21 cellular contexts compared by ENCODE assay signal in the genomic region with DNA sequence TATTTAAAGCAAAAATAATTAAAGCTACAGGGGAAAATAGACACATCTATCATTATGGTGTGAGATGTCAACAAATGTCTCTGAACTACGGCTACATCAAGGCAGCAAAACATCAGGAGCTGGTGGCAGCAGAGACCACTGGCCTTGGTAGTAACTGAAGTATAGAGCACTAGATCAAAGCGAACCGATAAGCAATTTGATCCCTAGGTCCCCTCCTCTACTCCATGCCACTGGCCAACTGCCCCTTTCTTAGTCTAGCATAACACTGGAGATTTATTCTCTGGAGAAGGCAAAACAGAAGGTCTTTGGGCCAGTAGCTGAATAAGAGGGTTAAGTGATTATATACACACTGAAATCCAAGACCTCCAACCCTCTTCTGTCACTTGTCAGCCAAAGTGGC. TPM values are rescaled to one million over a fixed set of nuclear protein-coding genes. Genes with fewer than 3 reads are reported as not detected.
DNase-seq lines count a peak whose midpoint lies in the region; ATAC-seq, FAIRE-seq and TF ChIP-seq lines count a peak whose summit lies in the region.
"Had no signal": no experiment of that assay in that cellular context is flagged by ENCODE, and none has a peak within 500 bp of the region (broad histone marks: within the 10 kb centered on the region; RNA-seq: fewer than 3 reads in every experiment).

No MANE protein-coding gene starts in this region.

- peaks cover 8% of the 10 kb centered on the region for H3K9me3 ChIP-seq in WERI-Rb-1 (ENCODE audit: severe bottlenecking)
- no peaks in the 10 kb centered on the region for H3K9me3 ChIP-seq in CD8-positive, alpha-beta T cell (ENCODE audit: low read length)
- H3K9me3 ChIP-seq: HAP-1 had no signal

- CTCF ChIA-PET in CD8-positive, alpha-beta T cell (lab: Charles Lee) = interaction anchor here (1.0 to 1.6 kb wide), 2 partner anchors 16 to 151 kb away, joined by 3 to 7 read pairs; no protein-coding TSS in a partner anchor

- DNase-seq in natural killer cell treated with Interleukin-12 subunit alpha and Interleukin-12 subunit beta and Interleukin-15 and Interleukin-18, amount 100 ng/mL, for 72 hours (ENCODE audit: low spot score) = peak; percentile 34
- DNase-seq in natural killer cell (no peak), WERI-Rb-1 (peak; percentile 35), iPS-NIHi7 (ENCODE audit: extremely low spot score) (peak; percentile 4), osteocyte (ENCODE audit: extremely low spot score, unreplicated experiment) (peak; percentile 13), urothelium cell line (ENCODE audit: low spot score) (no peak)
- no peak for DNase-seq in CD8-positive, alpha-beta T cell
- DNase-seq: Calu3; CD4-positive, alpha-beta T cell; COR-L47; DMS153; DND-41; GOT3; HFFc6 had no signal

- no peak overlapping the region for H3K27ac ChIP-seq in WERI-Rb-1
- no peak overlapping the region for H3K27ac ChIP-seq in CD8-positive, alpha-beta T cell (ENCODE audit: low read depth, low read length)
- H3K27ac ChIP-seq: BLaER1, C4-2B had no signal

- H3K4me1 ChIP-seq in CD8-positive, alpha-beta T cell (ENCODE audit: insufficient read depth, low read length) = no peaks in the 10 kb centered on the region
- H3K4me1 ChIP-seq: BLaER1, HAP-1 had no signal

- ATAC-seq in natural killer cell treated with Interleukin-12 subunit alpha and Interleukin-12 subunit beta and Interleukin-15 and Interleukin-18, amount 100 ng/mL, for 72 hours = no peak
- ATAC-seq in natural killer cell = no peak
- ATAC-seq in CD8-positive, alpha-beta T cell = no peak

- peaks cover 3% of the 10 kb centered on the region for H3K36me3 Mint-ChIP-seq in natural killer cell treated with Interleukin-12 subunit alpha and Interleukin-12 subunit beta and Interleukin-15 and Interleukin-18, amount 100 ng/mL, for 72 hours
- H3K36me3 Mint-ChIP-seq in natural killer cell (no peaks in the 10 kb centered on the region), osteocyte (ENCODE audit: unreplicated experiment) (peaks cover 4% of the 10 kb centered on the region)
- H3K36me3 Mint-ChIP-seq in CD8-positive, alpha-beta T cell = no peaks in the 10 kb centered on the region

- no peak overlapping the region for H3K27ac Mint-ChIP-seq in natural killer cell treated with Interleukin-12 subunit alpha and Interleukin-12 subunit beta and Interleukin-15 and Interleukin-18, amount 100 ng/mL, for 72 hours
- H3K27ac Mint-ChIP-seq in natural killer cell (no peak overlapping the region), osteocyte (ENCODE audit: unreplicated experiment) (no peak overlapping the region)
- H3K27ac Mint-ChIP-seq in CD8-positive, alpha-beta T cell = no peak overlapping the region
- H3K27ac Mint-ChIP-seq: B cell; CD4-positive, alpha-beta T cell; HFFc6 had no signal

- no peaks in the 10 kb centered on the region for H3K27me3 ChIP-seq in WERI-Rb-1 (ENCODE audit: insufficient read depth, low read depth, severe bottlenecking)
- H3K27me3 ChIP-seq in CD8-positive, alpha-beta T cell (ENCODE audit: insufficient read depth, low read length) = no peaks in the 10 kb centered on the region
- H3K27me3 ChIP-seq: BLaER1 had no signal

- intact Hi-C loops in natural killer cell (cut with micrococcal nuclease) = no loop called here
- intact Hi-C loops in CD8-positive, alpha-beta T cell (cut with DNase I, micrococcal nuclease) = no loop called here

- no peak overlapping the region for H3K4me3 Mint-ChIP-seq in natural killer cell treated with Interleukin-12 subunit alpha and Interleukin-12 subunit beta and Interleukin-15 and Interleukin-18, amount 100 ng/mL, for 72 hours
- H3K4me3 Mint-ChIP-seq in natural killer cell = no peak overlapping the region
- no peak overlapping the region for H3K4me3 Mint-ChIP-seq in osteocyte (ENCODE audit: unreplicated experiment)
- H3K4me3 Mint-ChIP-seq in CD8-positive, alpha-beta T cell = no peak overlapping the region
- H3K4me3 Mint-ChIP-seq: B cell; CD4-positive, alpha-beta T cell; HFFc6 had no signal

- peaks cover 23% of the 10 kb centered on the region in 2 donors for H3K27me3 Mint-ChIP-seq in natural killer cell treated with Interleukin-12 subunit alpha and Interleukin-12 subunit beta and Interleukin-15 and Interleukin-18, amount 100 ng/mL, for 72 hours
- peaks cover 30 to 31% of the 10 kb centered on the region in 2 donors for H3K27me3 Mint-ChIP-seq in natural killer cell (ENCODE audit: low read depth in 2 of 2)
- peaks cover 24% of the 10 kb centered on the region for H3K27me3 Mint-ChIP-seq in osteocyte (ENCODE audit: unreplicated experiment)
- peaks cover 20% of the 10 kb centered on the region for H3K27me3 Mint-ChIP-seq in CD8-positive, alpha-beta T cell (ENCODE audit: low read depth)

- FAIRE-seq in urothelium cell line (lab: Jason Lieb, UNC) = no peak
- FAIRE-seq: G401.6, GM12892, H54 had no signal

- TF ChIP-seq CTCF in natural killer cell (IDR thresholded peaks at IDR 0.05) (no peak), WERI-Rb-1 (IDR thresholded peaks at IDR 0.05; ENCODE audit: low read depth, low read length) (no peak), osteocyte (IDR thresholded peaks at IDR 0.05) (no peak)
- TF ChIP-seq CTCF in CD8-positive, alpha-beta T cell (IDR thresholded peaks at IDR 0.05) = no peak

- no peaks in the 10 kb centered on the region for H3K4me1 Mint-ChIP-seq in natural killer cell treated with Interleukin-12 subunit alpha and Interleukin-12 subunit beta and Interleukin-15 and Interleukin-18, amount 100 ng/mL, for 72 hours (ENCODE audit: low read depth in 2 of 2)
- H3K4me1 Mint-ChIP-seq in natural killer cell (no peaks in the 10 kb centered on the region), osteocyte (ENCODE audit: unreplicated experiment) (peaks cover 15% of the 10 kb centered on the region)
- no peaks in the 10 kb centered on the region for H3K4me1 Mint-ChIP-seq in CD8-positive, alpha-beta T cell (ENCODE audit: low read depth)
- H3K4me1 Mint-ChIP-seq: B cell had no signal

- no peak overlapping the region for H3K4me3 ChIP-seq in WERI-Rb-1 (ENCODE audit: low read depth, low read length)
- H3K4me3 ChIP-seq in CD8-positive, alpha-beta T cell (ENCODE audit: low read depth, low read length) = no peak overlapping the region
- H3K4me3 ChIP-seq: BLaER1, HAP-1 had no signal

- no peaks in the 10 kb centered on the region for H3K36me3 ChIP-seq in WERI-Rb-1
- H3K36me3 ChIP-seq in CD8-positive, alpha-beta T cell (ENCODE audit: insufficient read depth, low read length) = no peaks in the 10 kb centered on the region
- H3K36me3 ChIP-seq: BLaER1, HAP-1 had no signal

- peaks cover 1% of the 10 kb centered on the region for H3K9me3 Mint-ChIP-seq in natural killer cell treated with Interleukin-12 subunit alpha and Interleukin-12 subunit beta and Interleukin-15 and Interleukin-18, amount 100 ng/mL, for 72 hours
- H3K9me3 Mint-ChIP-seq in natural killer cell (peaks cover 0 to 4% of the 10 kb centered on the region in 2 donors), osteocyte (ENCODE audit: unreplicated experiment) (peaks cover 7% of the 10 kb centered on the region)
- H3K9me3 Mint-ChIP-seq in CD8-positive, alpha-beta T cell = peaks cover 10% of the 10 kb centered on the region

- POLR2A ChIA-PET in CD8-positive, alpha-beta T cell (lab: Charles Lee) = no interaction called here

RNA-seq across cellular contexts. Expression of a gene that starts 13.6 kb away (rescaled TPM):
- total RNA-seq in natural killer cell treated with Interleukin-12 subunit alpha and Interleukin-12 subunit beta and Interleukin-15 and Interleukin-18, amount 100 ng/mL, for 72 hours = not detected
- total RNA-seq in natural killer cell (not detected), osteocyte (44.2 and 49.2 TPM in 2 replicates)
- not detected for total RNA-seq in CD8-positive, alpha-beta T cell
- total RNA-seq: B cell; CD4-positive, alpha-beta T cell had no signal

RNA-seq across cellular contexts. Expression of a gene that starts 19.2 kb away (rescaled TPM):
- 1 to 10 TPM; 1.0 to 1.9 TPM for total RNA-seq in natural killer cell treated with Interleukin-12 subunit alpha and Interleukin-12 subunit beta and Interleukin-15 and Interleukin-18, amount 100 ng/mL, for 72 hours
- total RNA-seq in natural killer cell (1 to 10 TPM in 2 of 3 donors, under 1 TPM in 1; 0.32 to 2.0 (median 1.4) TPM), osteocyte (0.81 and 2.0 TPM in 2 replicates)
- total RNA-seq in CD8-positive, alpha-beta T cell = under 1 TPM; 0.08 to 0.31 TPM

RNA-seq across cellular contexts. Expression of a gene that starts 36.5 kb away (rescaled TPM):
- over 10,000 TPM in 1 of 2 donors, 1,000 to 10,000 TPM in 1; 5,097 to 40,662 TPM for total RNA-seq in natural killer cell treated with Interleukin-12 subunit alpha and Interleukin-12 subunit beta and Interleukin-15 and Interleukin-18, amount 100 ng/mL, for 72 hours
- total RNA-seq in natural killer cell (1,000 to 10,000 TPM; 1,067 to 1,951 (median 1,796) TPM), osteocyte (2,993 and 3,020 TPM in 2 replicates)
- total RNA-seq in CD8-positive, alpha-beta T cell = 1,000 to 10,000 TPM; 2,788 to 2,859 TPM

RNA-seq across cellular contexts. Expression of a gene that starts 39.6 kb away (rescaled TPM):
- 10 to 100 TPM; 13.2 to 14.0 TPM for total RNA-seq in natural killer cell treated with Interleukin-12 subunit alpha and Interleukin-12 subunit beta and Interleukin-15 and Interleukin-18, amount 100 ng/mL, for 72 hours
- total RNA-seq in natural killer cell (10 to 100 TPM; 10.8 to 17.8 (median 11.5) TPM), osteocyte (117 and 118 TPM in 2 replicates)
- 10 to 100 TPM; 11.5 to 14.9 TPM for total RNA-seq in CD8-positive, alpha-beta T cell

Comparison
In these comparisons a context has a peak if more than half of its experiments do, and no peak if none do; other contexts are left out.
1. DNase-seq: peak in natural killer cell treated with Interleukin-12 subunit alpha and Interleukin-12 subunit beta and Interleukin-15 and Interleukin-18, amount 100 ng/mL, for 72 hours (single experiment), WERI-Rb-1 (single experiment), iPS-NIHi7 (single experiment) and osteocyte (single experiment); none in natural killer cell (single experiment), CD8-positive, alpha-beta T cell (0 of 7) and urothelium cell line (single experiment).
2. RNA of a gene that starts 13.6 kb away (total RNA-seq): 44.2 to 49.2 TPM in osteocyte; not detected in CD8-positive, alpha-beta T cell, not detected in natural killer cell treated with Interleukin-12 subunit alpha and Interleukin-12 subunit beta and Interleukin-15 and Interleukin-18, amount 100 ng/mL, for 72 hours and not detected in natural killer cell; every median in the first group is over 10 times any median in the second.